ENCODE assay signal across 18 cellular contexts in the genomic region with DNA sequence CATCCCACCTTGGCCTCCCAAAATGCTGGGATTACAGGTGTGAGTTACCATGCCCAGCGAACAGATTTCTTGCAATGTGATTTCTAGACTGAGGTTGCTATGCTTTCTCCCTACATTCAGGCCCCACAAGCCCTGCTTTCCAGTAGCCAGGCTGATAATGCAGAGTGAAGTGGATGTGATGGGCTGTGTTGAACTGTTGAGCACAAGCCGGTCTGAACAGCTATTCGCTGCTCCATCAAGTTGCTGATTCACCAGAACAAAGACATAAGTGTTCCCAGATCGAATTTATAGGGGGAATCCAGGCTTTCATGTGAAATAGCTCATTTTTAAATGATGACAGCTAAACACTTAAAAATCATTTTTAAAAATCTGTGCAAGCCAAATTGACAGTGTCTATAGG. TPM values are rescaled to one million over a fixed set of nuclear protein-coding genes. Genes with fewer than 3 reads are reported as not detected.
A peak's percentile ranks its signal among the peaks of the same experiment; 100 is the strongest.
DNase-seq lines count a peak whose midpoint lies in the region; ATAC-seq and TF ChIP-seq lines count a peak whose summit lies in the region.
"Had no signal": no experiment of that assay in that cellular context is flagged by ENCODE, and none has a peak within 500 bp of the region (broad histone marks: within the 10 kb centered on the region; RNA-seq: fewer than 3 reads in every experiment).

No MANE protein-coding gene starts in this region.

- peaks cover 23% of the 10 kb centered on the region for H3K4me1 ChIP-seq in cardiac muscle cell (ENCODE audit: low read depth)
- no peaks in the 10 kb centered on the region for H3K4me1 ChIP-seq in left lung
- H3K4me1 ChIP-seq in CD8-positive, alpha-beta T cell (ENCODE audit: insufficient read depth, low read length), result no peaks in the 10 kb centered on the region
- H3K4me1 ChIP-seq: BLaER1 had no signal

- intact Hi-C loops in left ventricle myocardium superior (cut with micrococcal nuclease), result no loop called here
- intact Hi-C loops in left lung (cut with DNase I), result no loop called here
- intact Hi-C loops in CD8-positive, alpha-beta T cell (cut with DNase I, micrococcal nuclease), result no loop called here

- H3K27ac ChIP-seq in cardiac muscle cell (peak overlapping the region; percentile 83), left lung (no peak overlapping the region)
- H3K27ac ChIP-seq in CD8-positive, alpha-beta T cell (ENCODE audit: low read depth, low read length), result no peak overlapping the region
- H3K27ac ChIP-seq: BLaER1, HL-60 had no signal

- POLR2A ChIA-PET in CD8-positive, alpha-beta T cell (lab: Charles Lee), result no interaction called here

- no peaks in the 10 kb centered on the region for H3K36me3 Mint-ChIP-seq in CD8-positive, alpha-beta T cell
- H3K36me3 Mint-ChIP-seq: IgD-negative memory B cell had no signal

- H3K9me3 ChIP-seq in cardiac muscle cell (ENCODE audit: low read depth) (no peaks in the 10 kb centered on the region), left lung (no peaks in the 10 kb centered on the region)
- no peaks in the 10 kb centered on the region for H3K9me3 ChIP-seq in CD8-positive, alpha-beta T cell (ENCODE audit: low read length)
- H3K9me3 ChIP-seq: BLaER1 had no signal

- ATAC-seq in left ventricle myocardium superior, result no peak
- ATAC-seq in left lung, result peak; percentile 31
- no peak for ATAC-seq in CD8-positive, alpha-beta T cell

- no peak overlapping the region for H3K27ac Mint-ChIP-seq in CD8-positive, alpha-beta T cell
- H3K27ac Mint-ChIP-seq: CD8-positive, alpha-beta memory T cell; IgD-negative memory B cell had no signal

- H3K4me3 ChIP-seq in cardiac muscle cell (no peak overlapping the region), left lung (no peak overlapping the region)
- no peak overlapping the region for H3K4me3 ChIP-seq in CD8-positive, alpha-beta T cell (ENCODE audit: low read depth, low read length)
- H3K4me3 ChIP-seq: BLaER1 had no signal

- H3K36me3 ChIP-seq in cardiac muscle cell (no peaks in the 10 kb centered on the region), left lung (no peaks in the 10 kb centered on the region)
- H3K36me3 ChIP-seq in CD8-positive, alpha-beta T cell (ENCODE audit: insufficient read depth, low read length), result no peaks in the 10 kb centered on the region
- H3K36me3 ChIP-seq: BLaER1 had no signal

- TF ChIP-seq CTCF in cardiac muscle cell (IDR thresholded peaks at IDR 0.05; ENCODE audit: low read depth, low read length) (no peak), left lung (IDR thresholded peaks at IDR 0.05) (no peak)
- TF ChIP-seq CTCF in CD8-positive, alpha-beta T cell (IDR thresholded peaks at IDR 0.05), result no peak

- H3K27me3 ChIP-seq in cardiac muscle cell (no peaks in the 10 kb centered on the region), left lung (no peaks in the 10 kb centered on the region)
- H3K27me3 ChIP-seq in CD8-positive, alpha-beta T cell (ENCODE audit: insufficient read depth, low read length), result no peaks in the 10 kb centered on the region
- H3K27me3 ChIP-seq: BLaER1 had no signal

- CTCF ChIA-PET in CD8-positive, alpha-beta T cell (lab: Charles Lee), result interaction anchor here (1.4 to 1.5 kb wide), 2 partner anchors 10 to 63 kb away, joined by 3 to 4 read pairs; no protein-coding TSS in a partner anchor

- H3K9me3 Mint-ChIP-seq in CD8-positive, alpha-beta T cell, result no peaks in the 10 kb centered on the region
- H3K9me3 Mint-ChIP-seq: CD8-positive, alpha-beta memory T cell had no signal

- H3K4me1 Mint-ChIP-seq in CD8-positive, alpha-beta T cell (ENCODE audit: low read depth), result no peaks in the 10 kb centered on the region

- no peak overlapping the region for H3K4me3 Mint-ChIP-seq in CD8-positive, alpha-beta T cell
- H3K4me3 Mint-ChIP-seq: CD8-positive, alpha-beta memory T cell; IgD-negative memory B cell had no signal

- peaks cover 11% of the 10 kb centered on the region for H3K27me3 Mint-ChIP-seq in CD8-positive, alpha-beta T cell (ENCODE audit: low read depth)

- DNase-seq in cardiac muscle cell (ENCODE audit: low read depth in 1 of 2, low spot score in 1 of 2), result peak in 1 of 2 donors; percentile 39
- no peak for DNase-seq in left ventricle myocardium superior
- DNase-seq in amniotic epithelial cell (ENCODE audit: low read depth), result peak; percentile 8
- no peak for DNase-seq in left lung
- DNase-seq in CD8-positive, alpha-beta T cell, result no peak
- DNase-seq in putamen (ENCODE audit: low spot score), result no peak
- DNase-seq in DMS 273 (lab: John Stamatoyannopoulos, UW; ENCODE audit: unreplicated experiment), result no peak
- no peak for DNase-seq in superior temporal gyrus (ENCODE audit: extremely low spot score)
- DNase-seq: CD8-positive, alpha-beta memory T cell; HCEC 1CT; Kasumi-1; MM.1S; NCI-H1105 treated with DMSO at 0.1 percent for 48 hours; NCI-H187; NCI-H82 had no signal

RNA-seq across cellular contexts. Expression of a gene that starts 8.0 kb away (rescaled TPM):
- total RNA-seq in cardiac muscle cell (3.6 and 8.5 TPM in 2 replicates), left ventricle myocardium superior (0.07 TPM), left lung (1 to 10 TPM; 1.6 to 3.1 TPM)
- polyA plus RNA-seq in cardiac muscle cell, result 2.1 and 5.5 TPM in 2 replicates
- total RNA-seq in CD8-positive, alpha-beta T cell, result 1 to 10 TPM in 1 of 2 experiments, under 1 TPM in 1; 0.64 to 1.3 TPM
- polyA plus RNA-seq: IgD-negative memory B cell had no signal

RNA-seq across cellular contexts. Expression of a gene that starts 8.0 kb away (rescaled TPM):
- total RNA-seq in cardiac muscle cell, result 1.9 TPM in 1 of 2 replicates, not detected in the other
- polyA plus RNA-seq in cardiac muscle cell, result 0.54 and 2.2 TPM in 2 replicates
- total RNA-seq in left ventricle myocardium superior, result not detected
- total RNA-seq in left lung, result under 1 TPM in 1 of 2 donors, not detected in 1; 0.73 TPM
- not detected for total RNA-seq in CD8-positive, alpha-beta T cell
- total RNA-seq: CD8-positive, alpha-beta memory T cell had no signal
- polyA plus RNA-seq: CD8-positive, alpha-beta memory T cell; IgD-negative memory B cell had no signal
